Comparison of ENCODE assay signal across 8 cellular contexts in genomic region chr19:45809643-45810159, GRCh38. TPM values are rescaled to one million over a fixed set of nuclear protein-coding genes. Genes with fewer than 3 reads are reported as not detected.
DNase-seq lines count a peak whose midpoint lies in the region; ATAC-seq, FAIRE-seq and TF ChIP-seq lines count a peak whose summit lies in the region.

No MANE protein-coding gene starts in this region.

- peaks cover 2% of the 10 kb centered on the region in 2 experiments for H3K36me3 ChIP-seq in keratinocyte (ENCODE audit: control insufficient read depth in 2 of 2, extremely low read depth in 1 of 2, insufficient read depth in 2 of 2, low read length in 2 of 2)

- H3K9me3 Mint-ChIP-seq in Calu3 (ENCODE audit: low read depth, unreplicated experiment), result no peaks in the 10 kb centered on the region

- no peak overlapping the region for H3K9ac ChIP-seq in keratinocyte (ENCODE audit: control insufficient read depth, extremely low read depth, insufficient read depth, low read length)

- dilution Hi-C loops in keratinocyte (cut with MboI; ENCODE audit: extremely low pct_ligation_motif_present, low sequenced_read_pairs), result no loop called here

- peak overlapping the region; percentile 56 for H3K27ac ChIP-seq in keratinocyte (ENCODE audit: control insufficient read depth, insufficient read depth, low read length)

- BruUV-seq in Calu3 (replicated peaks; lab: Mats Ljungman, UMichigan), result no TSS peak

- intact Hi-C loops in Calu3 (cut with micrococcal nuclease; ENCODE audit: unreplicated experiment), result no loop called here

- H4K20me1 ChIP-seq in keratinocyte (ENCODE audit: control insufficient read depth, extremely low read depth, insufficient read depth, low read length), result no peaks in the 10 kb centered on the region

- H3K4me1 Mint-ChIP-seq in Calu3 (ENCODE audit: low read depth, unreplicated experiment), result peaks cover 16% of the 10 kb centered on the region

- peak overlapping the region in 1 of 3 experiments; percentile 26 for H3K4me3 ChIP-seq in keratinocyte (ENCODE audit: control insufficient read depth in 2 of 3, extremely low read depth in 1 of 3, insufficient read depth in 2 of 3, low read depth in 1 of 3, low read length in 3 of 3)

- H3K36me3 Mint-ChIP-seq in Calu3 (ENCODE audit: insufficient read depth, unreplicated experiment), result peaks cover 31% of the 10 kb centered on the region

- no peaks in the 10 kb centered on the region for H3K9me3 ChIP-seq in keratinocyte (ENCODE audit: control insufficient read depth, low read depth, low read length)

- H3K9me1 ChIP-seq in keratinocyte (ENCODE audit: control insufficient read depth, extremely low read depth, insufficient read depth, low read length), result no peaks in the 10 kb centered on the region

- DNase-seq in Calu3 (no peak), HT1080 (ENCODE audit: low read depth) (peak; percentile 94), keratinocyte (ENCODE audit: low read depth, low spot score) (no peak), retina (no peak), T1000 (lab: John Stamatoyannopoulos, UW) (no peak)

- H3K4me3 Mint-ChIP-seq in Calu3 (ENCODE audit: low read depth, unreplicated experiment), result no peak overlapping the region

- H3K27ac Mint-ChIP-seq in Calu3 (ENCODE audit: unreplicated experiment), result peak overlapping the region; percentile 15

- CTCF ChIA-PET in Calu3 (lab: Charles Lee), result interaction anchor here (0.7 kb wide), 1 partner anchor 132 kb away, joined by 6 read pairs; no protein-coding TSS in a partner anchor

- peak; percentile 81 for FAIRE-seq in keratinocyte (lab: Jason Lieb, UNC)

- H3K4me1 ChIP-seq in keratinocyte (ENCODE audit: control insufficient read depth, extremely low read depth, insufficient read depth, low read length), result peaks cover 26% of the 10 kb centered on the region

- peak overlapping the region; percentile 71 for H3K4me2 ChIP-seq in keratinocyte (ENCODE audit: control insufficient read depth, extremely low read depth, insufficient read depth, low read depth, low read length)

- ATAC-seq in SK-N-SH treated with all-trans-retinoic acid at 6 μM for 48 hours, result peak; percentile 62
- ATAC-seq in GM21423 (IDR thresholded peaks at IDR 0.05; ENCODE audit: unreplicated experiment), result no peak
- ATAC-seq in HG02571 (IDR thresholded peaks at IDR 0.05; ENCODE audit: unreplicated experiment), result no peak

- no peaks in the 10 kb centered on the region for H3K27me3 ChIP-seq in keratinocyte (ENCODE audit: control insufficient read depth, extremely low read depth, insufficient read depth, low read length)

- TF ChIP-seq CTCF in Calu3 (IDR thresholded peaks at IDR 0.05; ENCODE audit: unreplicated experiment), result no peak
- TF ChIP-seq CTCF in keratinocyte (optimal IDR thresholded peaks at IDR 0.05 in 1 of 3, IDR thresholded peaks at IDR 0.05 in 1 of 3, conservative IDR thresholded peaks at IDR 0.05 in 1 of 3; ENCODE audit: extremely low read depth in 1 of 3, insufficient read depth in 2 of 3, low read length in 3 of 3), result no peak

- peak overlapping the region; percentile 52 for H2AFZ ChIP-seq in keratinocyte (ENCODE audit: control insufficient read depth, low read length)

- no peaks in the 10 kb centered on the region for H3K79me2 ChIP-seq in keratinocyte (ENCODE audit: control insufficient read depth, insufficient read depth, low read length)

- H3K27me3 Mint-ChIP-seq in Calu3 (ENCODE audit: unreplicated experiment), result peaks cover 16% of the 10 kb centered on the region

TF ChIP-seq in SK-N-SH treated with all-trans-retinoic acid at 6 μM for 48 hours, 23 proteins besides CTCF, POLR2A, EP300 and RAD21 (continues in another document):
- TF ChIP-seq ARNTL (CRISPR knock-in tag; IDR thresholded peaks at IDR 0.05; ENCODE audit: borderline replicate concordance, low read depth) (no peak), TOX (CRISPR knock-in tag; IDR thresholded peaks at IDR 0.05; ENCODE audit: borderline replicate concordance) (no peak), GLIS3 (CRISPR knock-in tag; IDR thresholded peaks at IDR 0.05) (no peak), OSR1 (CRISPR knock-in tag; IDR thresholded peaks at IDR 0.05) (no peak)

RNA-seq across cellular contexts. Expression of gene RSPH6A, which starts 5.4 kb away (rescaled TPM):
- 0.44 and 0.52 TPM in 2 replicates for total RNA-seq in Calu3 (2022)
- 0.13 TPM in 1 of 2 replicates, not detected in the other for total RNA-seq in HT1080 (2014; rRNA removed; shearing (Covaris generic))
- not detected in 2 replicates for polyA plus RNA-seq in HT1080 (2015; cell fraction: cytosol; rRNA removed)
- 0.09 TPM in 1 of 2 replicates, not detected in the other for polyA plus RNA-seq in HT1080 (2015; cell fraction: nucleus; rRNA removed)
- not detected in 3 replicates for polyA plus RNA-seq in keratinocyte
- not detected for polyA plus RNA-seq in keratinocyte (2011; ENCODE audit: low read depth)
- not detected in 2 replicates for polyA plus RNA-seq in keratinocyte (2011; cell fraction: cytosol; rRNA removed)
- 0.05 and 0.17 TPM in 2 replicates for polyA plus RNA-seq in keratinocyte (2011; cell fraction: nucleus; rRNA removed)
- 0.08 TPM in 1 of 2 replicates, not detected in the other for polyA plus RNA-seq in keratinocyte (2012; ENCODE audit: low replicate concordance)
- 0.16 TPM in 1 of 3 replicates, not detected in the others for polyA minus RNA-seq in keratinocyte
- not detected for polyA minus RNA-seq in keratinocyte (2011; cell fraction: cytosol; rRNA and poly(A)+ RNA removed)
- polyA minus RNA-seq in keratinocyte (2011; cell fraction: nucleus; rRNA and poly(A)+ RNA removed), result 0.32 TPM in 1 of 2 replicates, not detected in the other

RNA-seq across cellular contexts. Expression of gene DMWD, which starts 17.1 kb away (rescaled TPM):
- 74.9 and 76.9 TPM in 2 replicates for total RNA-seq in Calu3 (2022)
- 35.9 and 44.3 TPM in 2 replicates for total RNA-seq in HT1080 (2014; rRNA removed; shearing (Covaris generic))
- polyA plus RNA-seq in HT1080 (2015; cell fraction: cytosol; rRNA removed), result 32.4 and 37.3 TPM in 2 replicates
- 53.4 and 65.4 TPM in 2 replicates for polyA plus RNA-seq in HT1080 (2015; cell fraction: nucleus; rRNA removed)
- 10.1 to 16.5 TPM (median 12.5 TPM) in 3 replicates for polyA plus RNA-seq in keratinocyte
- 1.7 TPM for polyA plus RNA-seq in keratinocyte (2011; ENCODE audit: low read depth)
- 8.1 and 11.8 TPM in 2 replicates for polyA plus RNA-seq in keratinocyte (2011; cell fraction: cytosol; rRNA removed)
- 35.8 and 51.3 TPM in 2 replicates for polyA plus RNA-seq in keratinocyte (2011; cell fraction: nucleus; rRNA removed)
- polyA plus RNA-seq in keratinocyte (2012; ENCODE audit: low replicate concordance), result 12.3 and 20.4 TPM in 2 replicates
- polyA minus RNA-seq in keratinocyte, result 16.9 to 29.0 TPM (median 27.1 TPM) in 3 replicates
- 24.7 TPM for polyA minus RNA-seq in keratinocyte (2011; cell fraction: cytosol; rRNA and poly(A)+ RNA removed)
- polyA minus RNA-seq in keratinocyte (2011; cell fraction: nucleus; rRNA and poly(A)+ RNA removed), result 28.9 and 30.2 TPM in 2 replicates

RNA-seq across cellular contexts. Expression of gene DMPK, which starts 27.4 kb away (rescaled TPM):
- 70.8 and 76.0 TPM in 2 replicates for total RNA-seq in Calu3 (2022)
- total RNA-seq in HT1080 (2014; rRNA removed; shearing (Covaris generic)), result 7.0 and 10.1 TPM in 2 replicates
- polyA plus RNA-seq in HT1080 (2015; cell fraction: cytosol; rRNA removed), result 7.2 and 7.9 TPM in 2 replicates
- polyA plus RNA-seq in HT1080 (2015; cell fraction: nucleus; rRNA removed), result 78.4 and 89.6 TPM in 2 replicates
- polyA plus RNA-seq in keratinocyte, result 7.0 to 12.8 TPM (median 8.1 TPM) in 3 replicates
- polyA plus RNA-seq in keratinocyte (2011; ENCODE audit: low read depth), result 15.4 TPM
- 2.8 and 7.2 TPM in 2 replicates for polyA plus RNA-seq in keratinocyte (2011; cell fraction: cytosol; rRNA removed)
- 76.2 and 104 TPM in 2 replicates for polyA plus RNA-seq in keratinocyte (2011; cell fraction: nucleus; rRNA removed)
- polyA plus RNA-seq in keratinocyte (2012; ENCODE audit: low replicate concordance), result 13.2 and 17.9 TPM in 2 replicates
- 7.1 to 11.4 TPM (median 9.1 TPM) in 3 replicates for polyA minus RNA-seq in keratinocyte
- 3.3 TPM for polyA minus RNA-seq in keratinocyte (2011; cell fraction: cytosol; rRNA and poly(A)+ RNA removed)
- 12.0 and 16.4 TPM in 2 replicates for polyA minus RNA-seq in keratinocyte (2011; cell fraction: nucleus; rRNA and poly(A)+ RNA removed)

RNA-seq across cellular contexts. Expression of gene SIX5, which starts 40.6 kb away (rescaled TPM):
- 12.9 and 15.0 TPM in 2 replicates for total RNA-seq in Calu3 (2022)
- 7.7 and 10.2 TPM in 2 replicates for total RNA-seq in HT1080 (2014; rRNA removed; shearing (Covaris generic))
- 14.2 and 18.3 TPM in 2 replicates for polyA plus RNA-seq in HT1080 (2015; cell fraction: cytosol; rRNA removed)
- polyA plus RNA-seq in HT1080 (2015; cell fraction: nucleus; rRNA removed), result 21.5 and 28.7 TPM in 2 replicates
- polyA plus RNA-seq in keratinocyte, result 1.3 to 2.2 TPM (median 2.0 TPM) in 3 replicates
- 0.45 TPM for polyA plus RNA-seq in keratinocyte (2011; ENCODE audit: low read depth)
- 1.5 and 3.0 TPM in 2 replicates for polyA plus RNA-seq in keratinocyte (2011; cell fraction: cytosol; rRNA removed)
- polyA plus RNA-seq in keratinocyte (2011; cell fraction: nucleus; rRNA removed), result 4.5 and 5.8 TPM in 2 replicates
- polyA plus RNA-seq in keratinocyte (2012; ENCODE audit: low replicate concordance), result 1.8 and 2.2 TPM in 2 replicates
- polyA minus RNA-seq in keratinocyte, result 1.1 to 5.1 TPM (median 2.8 TPM) in 3 replicates
- 6.1 TPM for polyA minus RNA-seq in keratinocyte (2011; cell fraction: cytosol; rRNA and poly(A)+ RNA removed)
- 1.9 and 3.8 TPM in 2 replicates for polyA minus RNA-seq in keratinocyte (2011; cell fraction: nucleus; rRNA and poly(A)+ RNA removed)

RNA-seq across cellular contexts. Expression of gene SYMPK, which starts 53.2 kb away (rescaled TPM):
- total RNA-seq in Calu3 (2022), result 130 and 135 TPM in 2 replicates
- total RNA-seq in HT1080 (2014; rRNA removed; shearing (Covaris generic)), result 73.4 and 89.3 TPM in 2 replicates
- polyA plus RNA-seq in HT1080 (2015; cell fraction: cytosol; rRNA removed), result 55.8 and 63.4 TPM in 2 replicates
- 137 and 174 TPM in 2 replicates for polyA plus RNA-seq in HT1080 (2015; cell fraction: nucleus; rRNA removed)
- 43.8 to 63.2 TPM (median 56.0 TPM) in 3 replicates for polyA plus RNA-seq in keratinocyte
- polyA plus RNA-seq in keratinocyte (2011; ENCODE audit: low read depth), result 51.1 TPM
- 43.6 and 48.5 TPM in 2 replicates for polyA plus RNA-seq in keratinocyte (2011; cell fraction: cytosol; rRNA removed)
- polyA plus RNA-seq in keratinocyte (2011; cell fraction: nucleus; rRNA removed), result 105 and 128 TPM in 2 replicates
- 29.5 and 45.4 TPM in 2 replicates for polyA plus RNA-seq in keratinocyte (2012; ENCODE audit: low replicate concordance)
- polyA minus RNA-seq in keratinocyte, result 82.5 to 138 TPM (median 95.2 TPM) in 3 replicates
- 75.6 TPM for polyA minus RNA-seq in keratinocyte (2011; cell fraction: cytosol; rRNA and poly(A)+ RNA removed)
- 44.7 and 61.0 TPM in 2 replicates for polyA minus RNA-seq in keratinocyte (2011; cell fraction: nucleus; rRNA and poly(A)+ RNA removed)
